ENCODE assay signal across 8 cellular contexts in genomic region chr5:145834917-145835838, GRCh38. TPM values are rescaled to one million over a fixed set of nuclear protein-coding genes. Genes with fewer than 3 reads are reported as not detected.
DNase-seq lines count a peak whose midpoint lies in the region; ATAC-seq, FAIRE-seq and TF ChIP-seq lines count a peak whose summit lies in the region.

PRELID2 (minus strand) TSS chr5:145835342; CDS start chr5:145835251, 91 bp downstream.

- no peak within 1 kb of the TSS for H3K27ac Mint-ChIP-seq in GM23338

- H3K27me3 ChIP-seq in GM23338 (ENCODE audit: insufficient read depth) (peaks cover 22% of the 10 kb centered on the region), right atrium auricular region (no peaks in the 10 kb centered on the region)

- TF ChIP-seq CTCF in GM23338 (conservative IDR thresholded peaks at IDR 0.05; ENCODE audit: low read depth in 2 of 2) (peak in 1 of 2 experiments; percentile 19; a peak in 2 of 4 replicates), right atrium auricular region (IDR thresholded peaks at IDR 0.05) (peak in 1 of 2 donors; percentile 28)

- H3K9me3 Mint-ChIP-seq in GM23338 = no peaks in the 10 kb centered on the region

- no peak within 1 kb of the TSS for H3K27ac ChIP-seq in GM23338 (ENCODE audit: low read depth)
- peak within 1 kb of the TSS; percentile 75 to 89 for H3K27ac ChIP-seq in right atrium auricular region

- H3K4me3 ChIP-seq in GM23338 (peak within 1 kb of the TSS; percentile 75), right atrium auricular region (peak within 1 kb of the TSS; percentile 65 to 66)

- peak within 1 kb of the TSS; percentile 68 for H3K4me3 Mint-ChIP-seq in GM23338

- no peak for FAIRE-seq in urothelium cell line (lab: Jason Lieb, UNC)

- peak within 1 kb of the TSS; percentile 97 for H3K4me2 ChIP-seq in GM23338

- no peaks in the 10 kb centered on the region for H3F3A ChIP-seq in GM23338 (replicated peaks; ENCODE audit: low read depth)

- no peaks in the 10 kb centered on the region for H4K20me1 ChIP-seq in GM23338 (replicated peaks; ENCODE audit: insufficient read depth)

- DNase-seq in ELF-1 (ENCODE audit: low read depth, low spot score) (peak; percentile 94), GM23338 (ENCODE audit: low spot score) (peak; percentile 97), KBM-7 (peak; percentile 97), SKM-1 (lab: John Stamatoyannopoulos, UW; ENCODE audit: unreplicated experiment) (peak; percentile 84), anterior cingulate cortex (lab: John Stamatoyannopoulos, UW) (peak in 56 of 58 donors; percentile 7 to 81 (median 63)), right atrium auricular region (ENCODE audit: low spot score) (peak; percentile 86), posterior cingulate gyrus (peak; percentile 49 to 95 (median 69)), urothelium cell line (ENCODE audit: low spot score) (peak; percentile 86)

- H2AFZ ChIP-seq in GM23338 = peak within 1 kb of the TSS; percentile 100

- H3K4me1 Mint-ChIP-seq in GM23338 = peaks cover 5% of the 10 kb centered on the region; the same call in 1 of the 3 replicates

- H3K27me3 Mint-ChIP-seq in GM23338 (ENCODE audit: insufficient read depth, low read depth, poor library complexity) = peaks cover 8% of the 10 kb centered on the region

- no peaks in the 10 kb centered on the region for H3K9me2 ChIP-seq in GM23338 (ENCODE audit: insufficient read depth)

- H3K79me2 ChIP-seq in GM23338 (replicated peaks; ENCODE audit: insufficient read depth) = no peaks in the 10 kb centered on the region

- H3K4me1 ChIP-seq in GM23338 (ENCODE audit: insufficient read depth) = no peaks in the 10 kb centered on the region; the same call in 1 of the 2 replicates
- peaks cover 0 to 28% of the 10 kb centered on the region in 2 donors for H3K4me1 ChIP-seq in right atrium auricular region

- H3K36me3 ChIP-seq in GM23338 (ENCODE audit: insufficient read depth) (no peaks in the 10 kb centered on the region), right atrium auricular region (no peaks in the 10 kb centered on the region)

- no peaks in the 10 kb centered on the region for H3K9me3 ChIP-seq in right atrium auricular region

- no peaks in the 10 kb centered on the region for H3K36me3 Mint-ChIP-seq in GM23338 (ENCODE audit: low read depth)

- in situ Hi-C loops in KBM-7 (cut with MboI; ENCODE audit: low pct_unique_long_range_greater_than_20kb, low sequenced_read_pairs) = no loop called here

- intact Hi-C loops in posterior cingulate gyrus (cut with DNase I) = loop anchor here (10.0 kb wide), 1 partner anchor 220 kb away; no protein-coding TSS in a partner anchor

- ATAC-seq in GM23338 = peak; percentile 98

TF ChIP-seq in GM23338, 12 proteins besides CTCF, POLR2A, EP300 and RAD21:
- TF ChIP-seq STAT1 (IDR thresholded peaks at IDR 0.05; ENCODE audit: unreplicated experiment) = no peak
- no peak for TF ChIP-seq JUNB (IDR thresholded peaks at IDR 0.05; ENCODE audit: unreplicated experiment)
- no peak for TF ChIP-seq ZNF114 (CRISPR knock-in tag; IDR thresholded peaks at IDR 0.05)
- no peak for TF ChIP-seq REST (IDR thresholded peaks at IDR 0.05; ENCODE audit: unreplicated experiment)
- peak; percentile 49; the same call in 1 of the 2 replicates for TF ChIP-seq CREB1 (CRISPR knock-in tag; IDR thresholded peaks at IDR 0.05; ENCODE audit: low read depth)
- peak; percentile 70 for TF ChIP-seq POLR2AphosphoS5 (IDR thresholded peaks at IDR 0.05; ENCODE audit: low read depth)
- no peak for TF ChIP-seq EZH2phosphoT487 (IDR thresholded peaks at IDR 0.05; ENCODE audit: unreplicated experiment)
- TF ChIP-seq EZH2 (IDR thresholded peaks at IDR 0.05; ENCODE audit: low read depth, unreplicated experiment) = no peak
- no peak for TF ChIP-seq ZNF462 (CRISPR knock-in tag; IDR thresholded peaks at IDR 0.05)

RNA-seq across cellular contexts. Expression of gene PRELID2, which starts in this region (rescaled TPM):
- total RNA-seq in GM23338 (2014; rRNA removed; shearing (Covaris generic)) = 9.8 and 13.1 TPM in 2 replicates
- polyA plus RNA-seq in GM23338 (2016; fragmentation: Nextera tagmentation; extraction: Ambion mirVana) = 7.3 and 9.3 TPM in 2 replicates
- total RNA-seq in right atrium auricular region = 10 to 100 TPM; 13.9 to 37.6 TPM
